ENCODE assay signal across 21 cellular contexts in the genomic region with DNA sequence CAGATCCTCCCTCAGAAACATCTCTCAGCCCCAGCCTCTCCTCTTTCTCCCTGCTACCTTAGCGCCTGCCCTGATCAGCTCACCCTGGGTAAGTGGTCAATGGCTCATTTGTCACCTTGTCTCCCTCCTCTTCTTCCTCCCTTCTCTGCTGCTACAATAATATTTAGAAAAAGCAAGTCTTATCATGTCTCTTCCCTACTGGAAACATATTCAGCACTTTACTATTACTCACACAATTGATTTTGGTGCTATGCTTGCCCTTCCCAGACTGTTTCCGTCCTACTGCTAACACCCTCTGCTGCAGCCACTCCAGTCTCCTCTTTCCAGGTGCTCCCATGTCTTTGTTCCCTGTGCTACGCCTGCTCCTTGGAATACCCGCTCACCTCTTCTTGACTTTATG.
"Had no signal": no experiment of that assay in that cellular context is flagged by ENCODE, and none has a peak within 500 bp of the region (broad histone marks: within the 10 kb centered on the region; RNA-seq: fewer than 3 reads in every experiment).

No MANE protein-coding gene starts in this region.

- H3K4me3 Mint-ChIP-seq: endodermal cell; naive thymus-derived CD4-positive, alpha-beta T cell; neural crest cell; stimulated activated naive B cell treated with anti-CD40 and anti-IgM and Interleukin-4, amounts not matched to agents 10 μg/mL and 1 μg/mL and 100 μg/mL, for 72 hours had no signal

- H3K4me3 ChIP-seq: colonic mucosa, gastrocnemius medialis, heart right ventricle, sigmoid colon, skin epidermis, stomach, upper lobe of left lung, uterus had no signal

- H3K36me3 Mint-ChIP-seq: naive thymus-derived CD4-positive, alpha-beta T cell had no signal

- H3K36me3 ChIP-seq: colonic mucosa, gastrocnemius medialis, heart right ventricle, sigmoid colon, stomach, upper lobe of left lung, uterus had no signal

- H3K27ac Mint-ChIP-seq: endodermal cell; naive thymus-derived CD4-positive, alpha-beta T cell; stimulated activated naive B cell treated with anti-CD40 and anti-IgM and Interleukin-4, amounts not matched to agents 10 μg/mL and 1 μg/mL and 100 μg/mL, for 72 hours had no signal

- H3K4me1 ChIP-seq: gastrocnemius medialis, sigmoid colon, uterus had no signal

- H3K9me3 ChIP-seq: colonic mucosa, gastrocnemius medialis, heart right ventricle, sigmoid colon, stomach, upper lobe of left lung, uterus had no signal

- DNase-seq: effector CD4-positive, alpha-beta T cell; endodermal cell; gastrocnemius medialis; heart right ventricle; hypothalamus; kidney glomerular epithelial cell; naive thymus-derived CD4-positive, alpha-beta T cell; posterior cingulate gyrus; sigmoid colon; stimulated activated CD4-positive, alpha-beta T cell treated with anti-CD3 and anti-CD28 coated beads, Interleukin-2, amount 100 ng/mL, for 24 hours; stimulated activated CD4-positive, alpha-beta T cell treated with anti-CD3 and anti-CD28 coated beads, Interleukin-4, amount 100 ng/mL, for 4 hours; stimulated activated naive B cell treated with anti-CD40 and anti-IgM and Interleukin-4, amounts not matched to agents 10 μg/mL and 1 μg/mL and 100 μg/mL, for 72 hours; substantia nigra; upper lobe of left lung; uterus had no signal

- H3K27me3 ChIP-seq: colonic mucosa, gastrocnemius medialis, heart right ventricle, sigmoid colon, stomach, upper lobe of left lung, uterus had no signal

- ATAC-seq: gastrocnemius medialis; heart right ventricle; naive thymus-derived CD4-positive, alpha-beta T cell; stimulated activated naive B cell treated with anti-CD40 and anti-IgM and Interleukin-4, amounts not matched to agents 10 μg/mL and 1 μg/mL and 100 μg/mL, for 72 hours had no signal

- H3K9me3 Mint-ChIP-seq: endodermal cell; naive thymus-derived CD4-positive, alpha-beta T cell; neural crest cell; stimulated activated naive B cell treated with anti-CD40 and anti-IgM and Interleukin-4, amounts not matched to agents 10 μg/mL and 1 μg/mL and 100 μg/mL, for 72 hours had no signal

- FAIRE-seq: endothelial cell of umbilical vein, islet of Langerhans had no signal

- H3K27ac ChIP-seq: gastrocnemius medialis, sigmoid colon, skin epidermis, uterus had no signal
